ENCODE assay signal across 14 cellular contexts in the genomic region with DNA sequence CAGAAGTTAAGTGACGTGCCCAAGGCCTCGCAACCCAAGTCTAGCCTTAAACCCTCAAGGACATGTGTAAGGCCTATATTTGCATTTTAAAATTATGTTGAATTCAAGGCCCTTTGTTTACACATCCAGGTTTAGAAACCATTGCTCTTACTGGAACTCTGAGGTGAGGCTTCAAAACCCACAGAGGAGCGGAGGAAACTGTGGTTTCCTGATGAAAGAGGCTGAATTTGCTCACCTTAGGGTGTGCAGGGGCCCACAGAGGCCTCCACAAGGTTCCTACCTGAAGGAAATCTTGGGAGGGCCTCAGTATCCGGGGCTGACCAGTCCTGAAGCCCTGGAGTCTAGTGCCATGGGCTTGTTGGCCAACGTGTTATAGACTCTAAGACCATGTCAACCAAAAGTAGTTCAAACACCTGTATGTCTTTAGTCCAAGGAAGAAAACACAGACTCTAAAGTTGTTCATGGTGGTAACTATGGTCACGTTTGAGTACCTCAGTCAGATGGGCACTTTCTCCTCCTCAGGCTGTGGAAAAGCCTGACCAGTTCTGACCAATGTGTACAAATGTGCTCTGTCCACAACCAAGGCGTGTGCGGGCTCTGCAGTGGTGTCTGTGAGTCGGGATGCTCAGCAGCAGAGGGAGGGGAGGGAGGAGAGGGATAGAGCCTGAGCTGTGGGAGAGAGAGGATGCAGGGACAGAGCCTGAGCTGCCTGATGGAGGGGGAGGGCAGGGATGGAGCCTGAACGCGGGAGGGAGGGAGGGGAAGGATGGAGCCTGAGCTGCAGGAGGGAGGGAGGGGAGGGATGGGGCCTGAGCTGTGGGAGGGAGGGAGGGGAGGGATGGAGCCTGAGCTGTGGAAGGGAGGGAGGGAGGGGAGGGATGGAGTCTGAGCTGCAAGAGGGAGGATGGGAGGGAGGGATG.
DNase-seq lines count a peak whose midpoint lies in the region; ATAC-seq and TF ChIP-seq lines count a peak whose summit lies in the region.
"Had no signal": no experiment of that assay in that cellular context is flagged by ENCODE, and none has a peak within 500 bp of the region (broad histone marks: within the 10 kb centered on the region; RNA-seq: fewer than 3 reads in every experiment).

No MANE protein-coding gene starts in this region.

- H3K4me1 Mint-ChIP-seq in activated CD4-positive, alpha-beta T cell treated with anti-CD3 and anti-CD28 coated beads, Interleukin-2, amount 10 ng/mL, durations not matched to agents 24 days and 14 days: peaks cover 13% of the 10 kb centered on the region
- peaks cover 14% of the 10 kb centered on the region for H3K4me1 Mint-ChIP-seq in activated CD8-positive, alpha-beta T cell treated with anti-CD3 and anti-CD28 coated beads for 36 hours (ENCODE audit: low read depth)
- H3K4me1 Mint-ChIP-seq in mesothelial cell of epicardium: peaks cover 22% of the 10 kb centered on the region

- H3K9me3 ChIP-seq in mucosa of descending colon: no peaks in the 10 kb centered on the region
- H3K9me3 ChIP-seq: A549, breast epithelium, sigmoid colon, SJSA1 had no signal

- H3K36me3 ChIP-seq in mucosa of descending colon (ENCODE audit: low read depth): no peaks in the 10 kb centered on the region
- H3K36me3 ChIP-seq: breast epithelium, sigmoid colon, SJSA1 had no signal

- no peak for TF ChIP-seq CTCF in activated CD8-positive, alpha-beta T cell treated with anti-CD3 and anti-CD28 coated beads for 36 hours (IDR thresholded peaks at IDR 0.05)
- TF ChIP-seq CTCF in mucosa of descending colon (IDR thresholded peaks at IDR 0.05) (no peak), mesothelial cell of epicardium (IDR thresholded peaks at IDR 0.05; ENCODE audit: unreplicated experiment) (no peak)

- ATAC-seq in GM19395 (IDR thresholded peaks at IDR 0.05; ENCODE audit: unreplicated experiment) (peak; percentile 92), mucosa of descending colon (peak; percentile 25), GM21737 (IDR thresholded peaks at IDR 0.05; ENCODE audit: unreplicated experiment) (no peak)
- ATAC-seq in activated CD8-positive, alpha-beta T cell treated with anti-CD3 and anti-CD28 coated beads for 36 hours: peak; percentile 81
- ATAC-seq: A549, HCT116 had no signal

- peaks cover 5% of the 10 kb centered on the region for H3K9me3 Mint-ChIP-seq in activated CD4-positive, alpha-beta T cell treated with anti-CD3 and anti-CD28 coated beads, Interleukin-2, amount 10 ng/mL, durations not matched to agents 24 days and 14 days
- no peaks in the 10 kb centered on the region for H3K9me3 Mint-ChIP-seq in activated CD8-positive, alpha-beta T cell treated with anti-CD3 and anti-CD28 coated beads for 36 hours
- no peaks in the 10 kb centered on the region for H3K9me3 Mint-ChIP-seq in mesothelial cell of epicardium

- peaks cover 4% of the 10 kb centered on the region for H3K4me1 ChIP-seq in mucosa of descending colon (ENCODE audit: low read depth)
- H3K4me1 ChIP-seq: A549, breast epithelium had no signal

- H3K27ac Mint-ChIP-seq in activated CD4-positive, alpha-beta T cell treated with anti-CD3 and anti-CD28 coated beads, Interleukin-2, amount 10 ng/mL, durations not matched to agents 24 days and 14 days: no peak overlapping the region
- H3K27ac Mint-ChIP-seq in activated CD8-positive, alpha-beta T cell treated with anti-CD3 and anti-CD28 coated beads for 36 hours: no peak overlapping the region
- no peak overlapping the region for H3K27ac Mint-ChIP-seq in mesothelial cell of epicardium

- H3K4me3 ChIP-seq in mucosa of descending colon: no peak overlapping the region
- H3K4me3 ChIP-seq: A549, SJSA1 had no signal

- H3K27me3 Mint-ChIP-seq in activated CD4-positive, alpha-beta T cell treated with anti-CD3 and anti-CD28 coated beads, Interleukin-2, amount 10 ng/mL, durations not matched to agents 24 days and 14 days: peaks cover 46% of the 10 kb centered on the region
- H3K27me3 Mint-ChIP-seq in activated CD8-positive, alpha-beta T cell treated with anti-CD3 and anti-CD28 coated beads for 36 hours: peaks cover 2% of the 10 kb centered on the region
- H3K27me3 Mint-ChIP-seq in mesothelial cell of epicardium (ENCODE audit: low read depth): peaks cover 43% of the 10 kb centered on the region

- no peaks in the 10 kb centered on the region for H3K36me3 Mint-ChIP-seq in activated CD4-positive, alpha-beta T cell treated with anti-CD3 and anti-CD28 coated beads, Interleukin-2, amount 10 ng/mL, durations not matched to agents 24 days and 14 days (ENCODE audit: low read depth)
- no peaks in the 10 kb centered on the region for H3K36me3 Mint-ChIP-seq in activated CD8-positive, alpha-beta T cell treated with anti-CD3 and anti-CD28 coated beads for 36 hours (ENCODE audit: low read depth)
- H3K36me3 Mint-ChIP-seq in mesothelial cell of epicardium: no peaks in the 10 kb centered on the region

- CTCF ChIA-PET in activated CD8-positive, alpha-beta T cell treated with anti-CD3 and anti-CD28 coated beads for 36 hours (lab: Charles Lee): interaction anchor here (1.1 kb wide), 1 partner anchor 24 kb away, joined by 4 read pairs; no protein-coding TSS in a partner anchor

- H3K4me3 Mint-ChIP-seq in activated CD4-positive, alpha-beta T cell treated with anti-CD3 and anti-CD28 coated beads, Interleukin-2, amount 10 ng/mL, durations not matched to agents 24 days and 14 days: peak overlapping the region; percentile 40
- no peak overlapping the region for H3K4me3 Mint-ChIP-seq in activated CD8-positive, alpha-beta T cell treated with anti-CD3 and anti-CD28 coated beads for 36 hours
- H3K4me3 Mint-ChIP-seq in mesothelial cell of epicardium: no peak overlapping the region

- intact Hi-C loops in activated CD4-positive, alpha-beta T cell treated with anti-CD3 and anti-CD28 coated beads, Interleukin-2, amount 10 ng/mL, durations not matched to agents 24 days and 14 days (cut with micrococcal nuclease): loop anchor here (1.0 kb wide), 1 partner anchor 27 kb away; no protein-coding TSS in a partner anchor
- intact Hi-C loops in activated CD8-positive, alpha-beta T cell treated with anti-CD3 and anti-CD28 coated beads for 36 hours (cut with micrococcal nuclease): no loop called here
- intact Hi-C loops in mucosa of descending colon (cut with DNase I, micrococcal nuclease): no loop called here

- POLR2A ChIA-PET in activated CD8-positive, alpha-beta T cell treated with anti-CD3 and anti-CD28 coated beads for 36 hours (lab: Charles Lee): no interaction called here

- peak; percentile 86 for DNase-seq in activated CD4-positive, alpha-beta T cell treated with anti-CD3 and anti-CD28 coated beads, Interleukin-2, amount 10 ng/mL, durations not matched to agents 24 days and 14 days
- no peak for DNase-seq in activated CD4-positive, alpha-beta T cell treated with anti-CD3 and anti-CD28 coated beads for 1 hour
- peak; percentile 69 for DNase-seq in activated CD8-positive, alpha-beta T cell treated with anti-CD3 and anti-CD28 coated beads for 36 hours
- DNase-seq in mucosa of descending colon: no peak
- DNase-seq in epidermal melanocyte (ENCODE audit: insufficient read length, low spot score): no peak
- DNase-seq in mesothelial cell of epicardium (ENCODE audit: low spot score in 2 of 2, unreplicated experiment in 2 of 2): no peak
- DNase-seq: foreskin melanocyte, sigmoid colon had no signal

Comparison
In these comparisons a context has a peak if more than half of its experiments do, and no peak if none do; other contexts are left out.
1. DNase-seq: peak in activated CD4-positive, alpha-beta T cell treated with anti-CD3 and anti-CD28 coated beads, Interleukin-2, amount 10 ng/mL, durations not matched to agents 24 days and 14 days (single experiment) and activated CD8-positive, alpha-beta T cell treated with anti-CD3 and anti-CD28 coated beads for 36 hours (single experiment); none in activated CD4-positive, alpha-beta T cell treated with anti-CD3 and anti-CD28 coated beads for 1 hour (single experiment), mucosa of descending colon (0 of 3), epidermal melanocyte (single experiment) and mesothelial cell of epicardium (0 of 2).